In the genomic region with DNA sequence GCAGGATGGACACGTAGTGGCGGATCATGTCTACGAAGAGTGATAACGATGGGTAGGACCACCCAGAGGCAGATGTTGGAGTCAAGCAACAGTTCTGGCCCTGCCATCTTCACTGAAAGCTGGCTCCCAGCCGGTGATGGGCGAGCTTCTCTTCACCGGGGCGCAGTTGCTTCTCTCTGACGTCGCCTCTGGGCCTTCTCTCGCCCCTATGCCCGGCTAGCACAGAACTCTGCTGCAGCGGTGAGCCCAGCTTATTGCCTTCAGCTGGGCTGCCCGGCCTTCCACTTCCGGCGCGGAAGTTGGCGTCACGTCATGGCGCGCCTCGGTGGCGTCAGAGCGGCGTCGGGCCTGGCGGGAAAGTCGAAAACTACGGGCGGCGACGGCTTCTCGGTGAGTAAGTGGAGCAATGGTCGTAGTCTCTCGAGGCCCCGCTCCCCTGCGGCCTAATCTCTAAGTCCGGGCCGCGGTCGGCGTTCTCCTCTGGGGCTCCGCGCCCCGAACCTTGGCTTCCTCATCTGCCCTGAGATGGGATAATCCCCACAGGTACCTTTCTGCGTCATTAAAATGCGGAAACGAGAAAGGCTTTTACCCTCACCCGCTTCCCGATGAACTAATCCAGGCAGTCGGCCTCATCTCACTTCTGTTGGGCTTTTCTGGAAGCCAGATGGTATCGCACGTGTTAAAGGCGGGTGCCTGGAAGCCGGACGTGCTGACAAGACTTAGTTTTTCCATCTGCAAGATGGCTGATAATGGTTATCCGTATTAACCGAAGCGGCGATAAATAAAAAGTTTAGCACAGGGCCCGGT, we compare ENCODE assay signal across 1 cellular context.
TF ChIP-seq lines count a peak whose summit lies in the region.

A gene (plus strand): TSS at position 354 of the 807 bp plus-strand sequence. CDS start 2,221 bp downstream, outside the sequence.

TF ChIP-seq in K562, 482 proteins besides CTCF, POLR2A, EP300 and RAD21 (continued from another document and continues in another):
- TF ChIP-seq, protein P1, sequence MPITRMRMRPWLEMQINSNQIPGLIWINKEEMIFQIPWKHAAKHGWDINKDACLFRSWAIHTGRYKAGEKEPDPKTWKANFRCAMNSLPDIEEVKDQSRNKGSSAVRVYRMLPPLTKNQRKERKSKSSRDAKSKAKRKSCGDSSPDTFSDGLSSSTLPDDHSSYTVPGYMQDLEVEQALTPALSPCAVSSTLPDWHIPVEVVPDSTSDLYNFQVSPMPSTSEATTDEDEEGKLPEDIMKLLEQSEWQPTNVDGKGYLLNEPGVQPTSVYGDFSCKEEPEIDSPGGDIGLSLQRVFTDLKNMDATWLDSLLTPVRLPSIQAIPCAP (CRISPR knock-in tag; IDR thresholded peaks at IDR 0.05; ENCODE audit: borderline replicate concordance) = peak; percentile 30; the same call in 1 of the 2 replicates
- TF ChIP-seq MED1 (CRISPR knock-in tag; IDR thresholded peaks at IDR 0.05; ENCODE audit: borderline replicate concordance) (no peak), ZNF766 (CRISPR knock-in tag; conservative IDR thresholded peaks at IDR 0.05) (no peak), HDAC6 (IDR thresholded peaks at IDR 0.05; ENCODE audit: low read depth, low read length) (no peak), RBM25 (IDR thresholded peaks at IDR 0.05; ENCODE audit: low read depth, low read length, severe bottlenecking) (no peak), HDAC8 (tag; IDR thresholded peaks at IDR 0.05) (peak; percentile 81; the same call in 1 of the 2 replicates), PYGO2 (tag; IDR thresholded peaks at IDR 0.05) (no peak), HMGN3 (IDR thresholded peaks at IDR 0.05; ENCODE audit: borderline replicate concordance, extremely low read depth, insufficient read length, low read depth, low read length) (peak; percentile 74), PTBP1 (IDR thresholded peaks at IDR 0.05; ENCODE audit: low read depth, low read length) (no peak), RBM39 (optimal IDR thresholded peaks at IDR 0.05; ENCODE audit: low read depth, low read length) (peak; percentile 61), HCFC1 (IDR thresholded peaks at IDR 0.05; ENCODE audit: low read depth, low read length) (peak; percentile 93), ZNF174 (CRISPR knock-in tag; IDR thresholded peaks at IDR 0.05) (no peak), ZNF699 (CRISPR knock-in tag; IDR thresholded peaks at IDR 0.05; ENCODE audit: insufficient replicate concordance) (no peak), RBFOX2 (IDR thresholded peaks at IDR 0.05; ENCODE audit: low read depth, low read length) (peak; percentile 97), ZNF444 (CRISPR knock-in tag; IDR thresholded peaks at IDR 0.05) (no peak), ZNF830 (CRISPR knock-in tag; IDR thresholded peaks at IDR 0.05) (no peak), CBFA2T2 (conservative IDR thresholded peaks at IDR 0.05) (peak; percentile 55; the same call in 1 of the 2 replicates), NFIX (CRISPR knock-in tag; IDR thresholded peaks at IDR 0.05; ENCODE audit: low read depth) (no peak), ZZZ3 (IDR thresholded peaks at IDR 0.05) (0 out of 2 replicates have a peak, but pooled peaks have one; percentile 84), ZNF133 (CRISPR knock-in tag; IDR thresholded peaks at IDR 0.05) (no peak), DMBX1 (CRISPR knock-in tag; IDR thresholded peaks at IDR 0.05; ENCODE audit: borderline replicate concordance) (peak; percentile 77; the same call in 1 of the 2 replicates)
- TF ChIP-seq, protein P2, sequence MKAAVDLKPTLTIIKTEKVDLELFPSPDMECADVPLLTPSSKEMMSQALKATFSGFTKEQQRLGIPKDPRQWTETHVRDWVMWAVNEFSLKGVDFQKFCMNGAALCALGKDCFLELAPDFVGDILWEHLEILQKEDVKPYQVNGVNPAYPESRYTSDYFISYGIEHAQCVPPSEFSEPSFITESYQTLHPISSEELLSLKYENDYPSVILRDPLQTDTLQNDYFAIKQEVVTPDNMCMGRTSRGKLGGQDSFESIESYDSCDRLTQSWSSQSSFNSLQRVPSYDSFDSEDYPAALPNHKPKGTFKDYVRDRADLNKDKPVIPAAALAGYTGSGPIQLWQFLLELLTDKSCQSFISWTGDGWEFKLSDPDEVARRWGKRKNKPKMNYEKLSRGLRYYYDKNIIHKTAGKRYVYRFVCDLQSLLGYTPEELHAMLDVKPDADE (conservative IDR thresholded peaks at IDR 0.05; ENCODE audit: control insufficient read depth, low read depth, low read length) = peak; percentile 97
- TF ChIP-seq, protein P3, sequence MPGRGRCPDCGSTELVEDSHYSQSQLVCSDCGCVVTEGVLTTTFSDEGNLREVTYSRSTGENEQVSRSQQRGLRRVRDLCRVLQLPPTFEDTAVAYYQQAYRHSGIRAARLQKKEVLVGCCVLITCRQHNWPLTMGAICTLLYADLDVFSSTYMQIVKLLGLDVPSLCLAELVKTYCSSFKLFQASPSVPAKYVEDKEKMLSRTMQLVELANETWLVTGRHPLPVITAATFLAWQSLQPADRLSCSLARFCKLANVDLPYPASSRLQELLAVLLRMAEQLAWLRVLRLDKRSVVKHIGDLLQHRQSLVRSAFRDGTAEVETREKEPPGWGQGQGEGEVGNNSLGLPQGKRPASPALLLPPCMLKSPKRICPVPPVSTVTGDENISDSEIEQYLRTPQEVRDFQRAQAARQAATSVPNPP (IDR thresholded peaks at IDR 0.05; ENCODE audit: borderline replicate concordance, insufficient read depth, insufficient read length) = no peak
- TF ChIP-seq, protein P4, sequence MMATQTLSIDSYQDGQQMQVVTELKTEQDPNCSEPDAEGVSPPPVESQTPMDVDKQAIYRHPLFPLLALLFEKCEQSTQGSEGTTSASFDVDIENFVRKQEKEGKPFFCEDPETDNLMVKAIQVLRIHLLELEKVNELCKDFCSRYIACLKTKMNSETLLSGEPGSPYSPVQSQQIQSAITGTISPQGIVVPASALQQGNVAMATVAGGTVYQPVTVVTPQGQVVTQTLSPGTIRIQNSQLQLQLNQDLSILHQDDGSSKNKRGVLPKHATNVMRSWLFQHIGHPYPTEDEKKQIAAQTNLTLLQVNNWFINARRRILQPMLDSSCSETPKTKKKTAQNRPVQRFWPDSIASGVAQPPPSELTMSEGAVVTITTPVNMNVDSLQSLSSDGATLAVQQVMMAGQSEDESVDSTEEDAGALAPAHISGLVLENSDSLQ (IDR thresholded peaks at IDR 0.05) = no peak
- TF ChIP-seq, protein P5, sequence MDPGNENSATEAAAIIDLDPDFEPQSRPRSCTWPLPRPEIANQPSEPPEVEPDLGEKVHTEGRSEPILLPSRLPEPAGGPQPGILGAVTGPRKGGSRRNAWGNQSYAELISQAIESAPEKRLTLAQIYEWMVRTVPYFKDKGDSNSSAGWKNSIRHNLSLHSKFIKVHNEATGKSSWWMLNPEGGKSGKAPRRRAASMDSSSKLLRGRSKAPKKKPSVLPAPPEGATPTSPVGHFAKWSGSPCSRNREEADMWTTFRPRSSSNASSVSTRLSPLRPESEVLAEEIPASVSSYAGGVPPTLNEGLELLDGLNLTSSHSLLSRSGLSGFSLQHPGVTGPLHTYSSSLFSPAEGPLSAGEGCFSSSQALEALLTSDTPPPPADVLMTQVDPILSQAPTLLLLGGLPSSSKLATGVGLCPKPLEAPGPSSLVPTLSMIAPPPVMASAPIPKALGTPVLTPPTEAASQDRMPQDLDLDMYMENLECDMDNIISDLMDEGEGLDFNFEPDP (CRISPR knock-in tag; IDR thresholded peaks at IDR 0.05) = no peak
- TF ChIP-seq, protein P6, sequence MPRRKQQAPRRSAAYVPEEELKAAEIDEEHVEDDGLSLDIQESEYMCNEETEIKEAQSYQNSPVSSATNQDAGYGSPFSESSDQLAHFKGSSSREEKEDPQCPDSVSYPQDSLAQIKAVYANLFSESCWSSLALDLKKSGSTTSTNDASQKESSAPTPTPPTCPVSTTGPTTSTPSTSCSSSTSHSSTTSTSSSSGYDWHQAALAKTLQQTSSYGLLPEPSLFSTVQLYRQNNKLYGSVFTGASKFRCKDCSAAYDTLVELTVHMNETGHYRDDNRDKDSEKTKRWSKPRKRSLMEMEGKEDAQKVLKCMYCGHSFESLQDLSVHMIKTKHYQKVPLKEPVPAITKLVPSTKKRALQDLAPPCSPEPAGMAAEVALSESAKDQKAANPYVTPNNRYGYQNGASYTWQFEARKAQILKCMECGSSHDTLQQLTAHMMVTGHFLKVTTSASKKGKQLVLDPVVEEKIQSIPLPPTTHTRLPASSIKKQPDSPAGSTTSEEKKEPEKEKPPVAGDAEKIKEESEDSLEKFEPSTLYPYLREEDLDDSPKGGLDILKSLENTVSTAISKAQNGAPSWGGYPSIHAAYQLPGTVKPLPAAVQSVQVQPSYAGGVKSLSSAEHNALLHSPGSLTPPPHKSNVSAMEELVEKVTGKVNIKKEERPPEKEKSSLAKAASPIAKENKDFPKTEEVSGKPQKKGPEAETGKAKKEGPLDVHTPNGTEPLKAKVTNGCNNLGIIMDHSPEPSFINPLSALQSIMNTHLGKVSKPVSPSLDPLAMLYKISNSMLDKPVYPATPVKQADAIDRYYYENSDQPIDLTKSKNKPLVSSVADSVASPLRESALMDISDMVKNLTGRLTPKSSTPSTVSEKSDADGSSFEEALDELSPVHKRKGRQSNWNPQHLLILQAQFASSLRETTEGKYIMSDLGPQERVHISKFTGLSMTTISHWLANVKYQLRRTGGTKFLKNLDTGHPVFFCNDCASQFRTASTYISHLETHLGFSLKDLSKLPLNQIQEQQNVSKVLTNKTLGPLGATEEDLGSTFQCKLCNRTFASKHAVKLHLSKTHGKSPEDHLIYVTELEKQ (CRISPR knock-in tag; IDR thresholded peaks at IDR 0.05) = no peak
- TF ChIP-seq, protein P7, sequence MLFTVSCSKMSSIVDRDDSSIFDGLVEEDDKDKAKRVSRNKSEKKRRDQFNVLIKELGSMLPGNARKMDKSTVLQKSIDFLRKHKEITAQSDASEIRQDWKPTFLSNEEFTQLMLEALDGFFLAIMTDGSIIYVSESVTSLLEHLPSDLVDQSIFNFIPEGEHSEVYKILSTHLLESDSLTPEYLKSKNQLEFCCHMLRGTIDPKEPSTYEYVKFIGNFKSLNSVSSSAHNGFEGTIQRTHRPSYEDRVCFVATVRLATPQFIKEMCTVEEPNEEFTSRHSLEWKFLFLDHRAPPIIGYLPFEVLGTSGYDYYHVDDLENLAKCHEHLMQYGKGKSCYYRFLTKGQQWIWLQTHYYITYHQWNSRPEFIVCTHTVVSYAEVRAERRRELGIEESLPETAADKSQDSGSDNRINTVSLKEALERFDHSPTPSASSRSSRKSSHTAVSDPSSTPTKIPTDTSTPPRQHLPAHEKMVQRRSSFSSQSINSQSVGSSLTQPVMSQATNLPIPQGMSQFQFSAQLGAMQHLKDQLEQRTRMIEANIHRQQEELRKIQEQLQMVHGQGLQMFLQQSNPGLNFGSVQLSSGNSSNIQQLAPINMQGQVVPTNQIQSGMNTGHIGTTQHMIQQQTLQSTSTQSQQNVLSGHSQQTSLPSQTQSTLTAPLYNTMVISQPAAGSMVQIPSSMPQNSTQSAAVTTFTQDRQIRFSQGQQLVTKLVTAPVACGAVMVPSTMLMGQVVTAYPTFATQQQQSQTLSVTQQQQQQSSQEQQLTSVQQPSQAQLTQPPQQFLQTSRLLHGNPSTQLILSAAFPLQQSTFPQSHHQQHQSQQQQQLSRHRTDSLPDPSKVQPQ (CRISPR knock-in tag; IDR thresholded peaks at IDR 0.05; ENCODE audit: borderline replicate concordance) = no peak
- TF ChIP-seq, protein P8, sequence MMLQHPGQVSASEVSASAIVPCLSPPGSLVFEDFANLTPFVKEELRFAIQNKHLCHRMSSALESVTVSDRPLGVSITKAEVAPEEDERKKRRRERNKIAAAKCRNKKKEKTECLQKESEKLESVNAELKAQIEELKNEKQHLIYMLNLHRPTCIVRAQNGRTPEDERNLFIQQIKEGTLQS (IDR thresholded peaks at IDR 0.05) = no peak; the same call in 1 of the 2 replicates
- TF ChIP-seq, protein P8 (CRISPR knock-in tag; conservative IDR thresholded peaks at IDR 0.05) = peak; percentile 98
- TF ChIP-seq, protein P9, sequence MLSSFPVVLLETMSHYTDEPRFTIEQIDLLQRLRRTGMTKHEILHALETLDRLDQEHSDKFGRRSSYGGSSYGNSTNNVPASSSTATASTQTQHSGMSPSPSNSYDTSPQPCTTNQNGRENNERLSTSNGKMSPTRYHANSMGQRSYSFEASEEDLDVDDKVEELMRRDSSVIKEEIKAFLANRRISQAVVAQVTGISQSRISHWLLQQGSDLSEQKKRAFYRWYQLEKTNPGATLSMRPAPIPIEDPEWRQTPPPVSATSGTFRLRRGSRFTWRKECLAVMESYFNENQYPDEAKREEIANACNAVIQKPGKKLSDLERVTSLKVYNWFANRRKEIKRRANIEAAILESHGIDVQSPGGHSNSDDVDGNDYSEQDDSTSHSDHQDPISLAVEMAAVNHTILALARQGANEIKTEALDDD (IDR thresholded peaks at IDR 0.05) = peak; percentile 72
- TF ChIP-seq, protein P10, sequence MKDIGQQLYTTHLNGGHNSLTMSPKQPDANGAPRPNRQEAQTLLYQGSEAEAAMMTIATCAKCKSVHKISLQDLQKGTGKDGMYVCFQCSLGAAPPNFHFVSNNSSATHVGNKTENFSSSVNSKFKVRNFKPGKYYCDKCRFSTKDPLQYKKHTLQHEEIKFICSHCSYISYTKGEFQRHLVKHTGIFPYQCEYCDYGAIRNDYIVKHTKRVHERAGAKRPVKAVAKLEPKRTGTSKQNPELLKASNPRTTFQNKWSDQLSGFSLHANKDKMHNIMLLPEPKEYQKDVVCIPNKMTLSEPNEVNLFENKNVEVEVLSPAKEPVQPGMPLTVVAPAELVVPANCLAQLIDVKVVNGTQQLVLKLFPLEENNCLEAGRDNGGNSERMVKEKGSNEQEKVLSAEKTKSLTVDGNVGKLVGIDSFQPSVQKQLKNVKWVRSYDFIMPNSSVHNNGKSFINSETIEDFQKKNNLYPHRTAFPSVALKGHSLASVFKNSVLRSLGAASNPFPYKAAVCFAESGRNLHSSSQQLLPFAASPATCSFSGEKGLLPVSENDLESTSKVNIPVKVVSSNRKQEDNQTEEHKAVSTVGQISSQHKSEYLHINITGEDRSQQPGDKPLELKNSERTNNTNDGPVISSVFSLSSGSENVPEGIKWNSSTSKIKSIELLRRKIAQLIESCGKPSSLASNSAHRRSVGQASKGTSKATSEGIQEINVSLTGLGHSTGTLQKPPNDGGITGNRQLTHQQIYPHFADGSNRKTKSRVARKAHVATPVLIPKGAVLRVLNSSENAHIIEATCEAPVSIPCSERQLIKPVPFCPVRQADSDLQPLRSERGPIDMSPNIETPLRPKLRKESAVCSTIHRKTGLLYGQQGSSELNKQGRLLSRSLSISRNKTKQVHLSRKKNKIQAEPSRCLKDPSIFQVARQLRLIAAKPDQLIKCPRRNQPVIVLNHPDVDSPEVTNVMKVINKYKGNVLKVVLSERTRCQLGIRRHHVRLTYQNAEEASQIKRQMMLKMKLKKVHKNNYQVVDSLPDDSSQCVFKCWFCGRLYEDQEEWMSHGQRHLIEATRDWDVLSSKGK (CRISPR knock-in tag; IDR thresholded peaks at IDR 0.05) = no peak
- TF ChIP-seq, protein P11, sequence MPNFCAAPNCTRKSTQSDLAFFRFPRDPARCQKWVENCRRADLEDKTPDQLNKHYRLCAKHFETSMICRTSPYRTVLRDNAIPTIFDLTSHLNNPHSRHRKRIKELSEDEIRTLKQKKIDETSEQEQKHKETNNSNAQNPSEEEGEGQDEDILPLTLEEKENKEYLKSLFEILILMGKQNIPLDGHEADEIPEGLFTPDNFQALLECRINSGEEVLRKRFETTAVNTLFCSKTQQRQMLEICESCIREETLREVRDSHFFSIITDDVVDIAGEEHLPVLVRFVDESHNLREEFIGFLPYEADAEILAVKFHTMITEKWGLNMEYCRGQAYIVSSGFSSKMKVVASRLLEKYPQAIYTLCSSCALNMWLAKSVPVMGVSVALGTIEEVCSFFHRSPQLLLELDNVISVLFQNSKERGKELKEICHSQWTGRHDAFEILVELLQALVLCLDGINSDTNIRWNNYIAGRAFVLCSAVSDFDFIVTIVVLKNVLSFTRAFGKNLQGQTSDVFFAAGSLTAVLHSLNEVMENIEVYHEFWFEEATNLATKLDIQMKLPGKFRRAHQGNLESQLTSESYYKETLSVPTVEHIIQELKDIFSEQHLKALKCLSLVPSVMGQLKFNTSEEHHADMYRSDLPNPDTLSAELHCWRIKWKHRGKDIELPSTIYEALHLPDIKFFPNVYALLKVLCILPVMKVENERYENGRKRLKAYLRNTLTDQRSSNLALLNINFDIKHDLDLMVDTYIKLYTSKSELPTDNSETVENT (CRISPR knock-in tag; IDR thresholded peaks at IDR 0.05) = no peak; the same call in 1 of the 2 replicates
